ENCODE assay signal across 39 cellular contexts in genomic region chr3:59600631-59601030, GRCh38.
"Had no signal": no experiment of that assay in that cellular context is flagged by ENCODE, and none has a peak within 500 bp of the region (broad histone marks: within the 10 kb centered on the region; RNA-seq: fewer than 3 reads in every experiment).

No MANE protein-coding gene starts in this region.

- H3K4me3 Mint-ChIP-seq: activated naive CD4-positive, alpha-beta T cell treated with anti-CD3 and anti-CD28 coated beads for 36 hours; activated naive CD4-positive, alpha-beta T cell treated with anti-CD3 and anti-CD28 coated beads, Interleukin-2, amount 10 ng/mL, durations not matched to agents 7 days and 5 days; activated naive CD4-positive, alpha-beta T cell treated with anti-CD3 and anti-CD28 coated beads, Interleukin-2, amount 50 U/mL, for 24 hours; activated naive CD8-positive, alpha-beta T cell; activated naive CD8-positive, alpha-beta T cell treated with anti-CD3 and anti-CD28 coated beads for 36 hours; activated naive CD8-positive, alpha-beta T cell treated with anti-CD3 and anti-CD28 coated beads, Interleukin-2, amount 10 ng/mL, durations not matched to agents 7 days and 5 days; activated naive CD8-positive, alpha-beta T cell treated with anti-CD3 and anti-CD28 coated beads, Interleukin-2, amount 50 U/mL, for 24 hours; activated T-cell treated with anti-CD3 and anti-CD28 coated beads, Interleukin-2, amount 50 U/mL, for 24 hours; activated T-cell treated with anti-CD3 and anti-CD28 coated beads, Interleukin-2, amount 50 U/mL, for 72 hours; activated T-helper 1 cell treated with anti-CD3 and anti-CD28 coated beads, Interleukin-12 subunit alpha, Interleukin-12 subunit beta, Interleukin-2, Interleukin-4 antibody, amounts not matched to agents 30 ng/mL and 10 ng/mL and 1 ng/mL, durations not matched to agents 14 hours and 24 hours and 36 hours; activated T-helper 17 cell treated with anti-CD3 and anti-CD28 coated beads, Interleukin-2, amount 50 U/mL, for 72 hours; brain; central memory CD8-positive, alpha-beta T cell had no signal

- H3K9me3 Mint-ChIP-seq: activated naive CD4-positive, alpha-beta T cell treated with anti-CD3 and anti-CD28 coated beads, Interleukin-2, amount 50 U/mL, for 24 hours; activated naive CD8-positive, alpha-beta T cell treated with anti-CD3 and anti-CD28 coated beads, Interleukin-2, amount 10 ng/mL, durations not matched to agents 7 days and 5 days; activated naive CD8-positive, alpha-beta T cell treated with anti-CD3 and anti-CD28 coated beads, Interleukin-2, amount 50 U/mL, for 24 hours; activated T-helper 2 cell treated with anti-CD3 and anti-CD28 coated beads, Interferon-gamma antibody, Interleukin-2, Interleukin-4, amounts not matched to agents 10 μg/mL and 5 μg/mL and 100 μg/mL, durations not matched to agents 14 hours and 24 hours and 36 hours; central memory CD8-positive, alpha-beta T cell had no signal

- DNase-seq: activated effector memory CD4-positive, alpha-beta T cell treated with anti-CD3 and anti-CD28 coated beads, Interleukin-2, amount 50 U/mL, for 16 hours; activated effector memory CD4-positive, alpha-beta T cell treated with Interleukin-2 at 50 U/mL for 16 hours; activated gamma-delta T cell; activated gamma-delta T cell treated with Interleukin-2 at 50 U/mL for 16 hours; activated naive CD4-positive, alpha-beta T cell; activated naive CD4-positive, alpha-beta T cell treated with anti-CD3 and anti-CD28 coated beads for 36 hours; activated naive CD4-positive, alpha-beta T cell treated with anti-CD3 and anti-CD28 coated beads, Interleukin-2, amount 10 ng/mL, durations not matched to agents 7 days and 5 days; activated naive CD4-positive, alpha-beta T cell treated with anti-CD3 and anti-CD28 coated beads, Interleukin-2, amount 50 U/mL, for 16 hours; activated naive CD4-positive, alpha-beta T cell treated with Interleukin-2 at 50 U/mL for 16 hours; activated naive CD8-positive, alpha-beta T cell treated with anti-CD3 and anti-CD28 coated beads for 36 hours; activated naive CD8-positive, alpha-beta T cell treated with anti-CD3 and anti-CD28 coated beads, Interleukin-2, amount 10 ng/mL, durations not matched to agents 7 days and 5 days; activated naive CD8-positive, alpha-beta T cell treated with anti-CD3 and anti-CD28 coated beads, Interleukin-2, amount 50 U/mL, for 24 hours; activated T-cell treated with anti-CD3 and anti-CD28 coated beads, Interleukin-2, amount 50 U/mL, for 1 hour; activated T-cell treated with anti-CD3 and anti-CD28 coated beads, Interleukin-2, amount 50 U/mL, for 24 hours; activated T-cell treated with anti-CD3 and anti-CD28 coated beads, Interleukin-2, amount 50 U/mL, for 48 hours; activated T-cell treated with anti-CD3 and anti-CD28 coated beads, Interleukin-2, amount 50 U/mL, for 72 hours; adrenal gland; amniotic stem cell; amygdala; anterior cingulate cortex; aorta; body of pancreas; brain microvascular endothelial cell; caudate nucleus; central memory CD4-positive, alpha-beta T cell; cerebellar nuclear complex had no signal

- H3K36me3 Mint-ChIP-seq: activated naive CD4-positive, alpha-beta T cell treated with anti-CD3 and anti-CD28 coated beads, Interleukin-2, amount 10 ng/mL, durations not matched to agents 7 days and 5 days; activated naive CD4-positive, alpha-beta T cell treated with anti-CD3 and anti-CD28 coated beads, Interleukin-2, amount 50 U/mL, for 24 hours; activated naive CD8-positive, alpha-beta T cell; activated naive CD8-positive, alpha-beta T cell treated with anti-CD3 and anti-CD28 coated beads for 36 hours; activated naive CD8-positive, alpha-beta T cell treated with anti-CD3 and anti-CD28 coated beads, Interleukin-2, amount 10 ng/mL, durations not matched to agents 7 days and 5 days; brain had no signal

- H3K4me3 ChIP-seq: adrenal gland, ascending aorta, body of pancreas, breast epithelium, cardiac muscle cell had no signal

- ATAC-seq: activated naive CD4-positive, alpha-beta T cell treated with anti-CD3 and anti-CD28 coated beads, Interleukin-2, amount 50 U/mL, for 72 hours; activated naive CD8-positive, alpha-beta T cell treated with anti-CD3 and anti-CD28 coated beads, Interleukin-2, amount 50 U/mL, for 24 hours; activated T-cell treated with anti-CD3 and anti-CD28 coated beads, Interleukin-2, amount 50 U/mL, for 72 hours; activated T-helper 17 cell treated with anti-CD3 and anti-CD28 coated beads, Interleukin-2, amount 50 U/mL, for 72 hours; body of pancreas had no signal

- H3K4me1 Mint-ChIP-seq: activated naive CD4-positive, alpha-beta T cell treated with anti-CD3 and anti-CD28 coated beads, Interleukin-2, amount 10 ng/mL, durations not matched to agents 7 days and 5 days; activated naive CD4-positive, alpha-beta T cell treated with anti-CD3 and anti-CD28 coated beads, Interleukin-2, amount 50 U/mL, for 24 hours; activated naive CD8-positive, alpha-beta T cell treated with anti-CD3 and anti-CD28 coated beads for 36 hours; activated naive CD8-positive, alpha-beta T cell treated with anti-CD3 and anti-CD28 coated beads, Interleukin-2, amount 10 ng/mL, durations not matched to agents 7 days and 5 days; activated naive CD8-positive, alpha-beta T cell treated with anti-CD3 and anti-CD28 coated beads, Interleukin-2, amount 50 U/mL, for 24 hours; activated T-helper 17 cell treated with anti-CD3 and anti-CD28 coated beads, Interleukin-2, amount 50 U/mL, for 72 hours; central memory CD8-positive, alpha-beta T cell had no signal

- H3K36me3 ChIP-seq: adrenal gland, ascending aorta, brain microvascular endothelial cell, breast epithelium, cardiac muscle cell had no signal

- H3K27me3 Mint-ChIP-seq: activated naive CD4-positive, alpha-beta T cell treated with anti-CD3 and anti-CD28 coated beads, Interleukin-2, amount 10 ng/mL, durations not matched to agents 7 days and 5 days; activated naive CD4-positive, alpha-beta T cell treated with anti-CD3 and anti-CD28 coated beads, Interleukin-2, amount 50 U/mL, for 24 hours; activated naive CD8-positive, alpha-beta T cell treated with anti-CD3 and anti-CD28 coated beads for 36 hours; activated naive CD8-positive, alpha-beta T cell treated with anti-CD3 and anti-CD28 coated beads, Interleukin-2, amount 50 U/mL, for 24 hours; activated T-cell treated with anti-CD3 and anti-CD28 coated beads, Interleukin-2, amount 50 U/mL, for 24 hours; central memory CD8-positive, alpha-beta T cell had no signal

- H3K9me3 ChIP-seq: adrenal gland, ascending aorta, body of pancreas, breast epithelium had no signal

- H3K27ac ChIP-seq: adrenal gland, ascending aorta, body of pancreas, brain microvascular endothelial cell, breast epithelium, cardiac muscle cell had no signal

- H3K4me1 ChIP-seq: ascending aorta, breast epithelium had no signal

- FAIRE-seq: astrocyte, bronchial epithelial cell had no signal

- H3K27me3 ChIP-seq: adrenal gland, ascending aorta, body of pancreas, brain microvascular endothelial cell, breast epithelium, cardiac muscle cell had no signal

- H3K27ac Mint-ChIP-seq: activated naive CD4-positive, alpha-beta T cell treated with anti-CD3 and anti-CD28 coated beads for 36 hours; activated naive CD4-positive, alpha-beta T cell treated with anti-CD3 and anti-CD28 coated beads, Interleukin-2, amount 10 ng/mL, durations not matched to agents 7 days and 5 days; activated naive CD4-positive, alpha-beta T cell treated with anti-CD3 and anti-CD28 coated beads, Interleukin-2, amount 50 U/mL, for 24 hours; activated naive CD4-positive, alpha-beta T cell treated with anti-CD3 and anti-CD28 coated beads, Interleukin-2, amount 50 U/mL, for 72 hours; activated naive CD8-positive, alpha-beta T cell; activated naive CD8-positive, alpha-beta T cell treated with anti-CD3 and anti-CD28 coated beads for 36 hours; activated naive CD8-positive, alpha-beta T cell treated with anti-CD3 and anti-CD28 coated beads, Interleukin-2, amount 10 ng/mL, durations not matched to agents 7 days and 5 days; activated naive CD8-positive, alpha-beta T cell treated with anti-CD3 and anti-CD28 coated beads, Interleukin-2, amount 50 U/mL, for 24 hours; activated T-cell treated with anti-CD3 and anti-CD28 coated beads, Interleukin-2, amount 50 U/mL, for 24 hours; activated T-cell treated with anti-CD3 and anti-CD28 coated beads, Interleukin-2, amount 50 U/mL, for 72 hours; activated T-helper 1 cell treated with anti-CD3 and anti-CD28 coated beads, Interleukin-12 subunit alpha, Interleukin-12 subunit beta, Interleukin-2, Interleukin-4 antibody, amounts not matched to agents 30 ng/mL and 10 ng/mL and 1 ng/mL, durations not matched to agents 14 hours and 24 hours and 36 hours; activated T-helper 17 cell treated with anti-CD3 and anti-CD28 coated beads, Interleukin-2, amount 50 U/mL, for 72 hours; activated T-helper 2 cell treated with anti-CD3 and anti-CD28 coated beads, Interferon-gamma antibody, Interleukin-2, Interleukin-4, amounts not matched to agents 10 μg/mL and 5 μg/mL and 100 μg/mL, durations not matched to agents 14 hours and 24 hours and 36 hours had no signal
